In the genomic region with DNA sequence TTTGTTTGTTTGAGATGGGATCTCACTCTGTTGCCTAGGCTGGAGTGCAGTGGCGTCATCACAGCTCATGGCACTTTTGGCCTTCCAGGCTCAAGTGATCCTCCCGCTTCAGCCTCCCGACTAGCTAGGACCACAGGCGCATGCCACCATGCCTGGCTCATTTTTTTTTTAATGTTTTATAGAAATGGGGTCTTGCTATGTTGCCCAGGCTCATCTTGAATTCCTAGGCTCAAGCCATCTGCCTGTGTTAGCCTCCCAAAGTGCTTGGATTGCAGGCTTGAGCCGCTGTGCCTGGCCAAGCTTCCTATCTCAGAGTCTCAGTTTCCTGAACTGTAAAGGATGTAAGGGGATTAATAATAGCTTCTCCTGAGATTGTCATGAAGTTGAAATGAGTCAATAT, we compare ENCODE assay signal across 22 cellular contexts. TPM values are rescaled to one million over a fixed set of nuclear protein-coding genes. Genes with fewer than 3 reads are reported as not detected.
A peak's percentile ranks its signal among the peaks of the same experiment; 100 is the strongest.
DNase-seq lines count a peak whose midpoint lies in the region; ATAC-seq and TF ChIP-seq lines count a peak whose summit lies in the region.
"Had no signal": no experiment of that assay in that cellular context is flagged by ENCODE, and none has a peak within 500 bp of the region (broad histone marks: within the 10 kb centered on the region; RNA-seq: fewer than 3 reads in every experiment).

No MANE protein-coding gene starts in this region.

- H3K27ac ChIP-seq in BLaER1 (no peak overlapping the region), breast epithelium (no peak overlapping the region)
- H3K27ac ChIP-seq in CD4-positive, alpha-beta T cell (ENCODE audit: low read depth, low read length) = no peak overlapping the region
- H3K27ac ChIP-seq: RWPE1 had no signal

- peak overlapping the region; percentile 76 for H3K4me2 ChIP-seq in BLaER1

- H3K4me1 ChIP-seq in BLaER1 (peaks cover 64% of the 10 kb centered on the region), breast epithelium (no peaks in the 10 kb centered on the region)

- H3K4me3 Mint-ChIP-seq in CD4-positive, alpha-beta T cell = no peak overlapping the region
- H3K4me3 Mint-ChIP-seq in WTC11 (no peak overlapping the region), endothelial cell (ENCODE audit: unreplicated experiment) (peak overlapping the region; percentile 21)
- H3K4me3 Mint-ChIP-seq: IgD-negative memory B cell had no signal

- peaks cover 100% of the 10 kb centered on the region for H4K20me1 ChIP-seq in BLaER1

- DNase-seq in CD4-positive, alpha-beta T cell = no peak
- DNase-seq in WTC11 (ENCODE audit: low spot score) = no peak
- no peak for DNase-seq in endothelial cell (ENCODE audit: low spot score)
- DNase-seq in stimulated activated CD4-positive, alpha-beta T cell treated with anti-CD3 and anti-CD28 coated beads, Interleukin-1b, Interleukin-23, amount 100 ng/mL, for 48 hours = no peak
- DNase-seq in breast epithelium (ENCODE audit: low spot score in 2 of 2) = no peak
- DNase-seq in GOT3 (lab: John Stamatoyannopoulos, UW) = no peak
- DNase-seq in HT-29 (ENCODE audit: low spot score) = no peak
- DNase-seq: C1 segment of cervical spinal cord, DMS153, DND-41, H7, NCI-H1048, NCI-H1417, NCI-H1694 treated with DMSO at 0.1 percent for 48 hours, NCI-H2081, NCI-H2227 treated with DMSO at 0.1 percent for 48 hours, NCI-H69, SHP77 had no signal

- peaks cover 61% of the 10 kb centered on the region for H3K4me1 Mint-ChIP-seq in CD4-positive, alpha-beta T cell (ENCODE audit: low read depth)
- H3K4me1 Mint-ChIP-seq in WTC11 (peaks cover 33% of the 10 kb centered on the region), endothelial cell (ENCODE audit: unreplicated experiment) (peaks cover 2% of the 10 kb centered on the region)

- peak overlapping the region; percentile 52 for H3K27ac Mint-ChIP-seq in CD4-positive, alpha-beta T cell
- H3K27ac Mint-ChIP-seq in WTC11 (no peak overlapping the region), endothelial cell (ENCODE audit: unreplicated experiment) (no peak overlapping the region)
- H3K27ac Mint-ChIP-seq: IgD-negative memory B cell had no signal

- H3K9me3 ChIP-seq in BLaER1 (no peaks in the 10 kb centered on the region), breast epithelium (no peaks in the 10 kb centered on the region)
- H3K9me3 ChIP-seq in CD4-positive, alpha-beta T cell (ENCODE audit: control insufficient read depth, low read length) = no peaks in the 10 kb centered on the region

- intact Hi-C loops in CD4-positive, alpha-beta T cell (cut with DNase I, micrococcal nuclease) = no loop called here
- intact Hi-C loops in breast epithelium (cut with DNase I; ENCODE audit: low total_unique reads) = no loop called here

- TF ChIP-seq CTCF in CD4-positive, alpha-beta T cell (IDR thresholded peaks at IDR 0.05) = no peak
- TF ChIP-seq CTCF in WTC11 (IDR thresholded peaks at IDR 0.05) (no peak), endothelial cell (IDR thresholded peaks at IDR 0.05; ENCODE audit: unreplicated experiment) (no peak), breast epithelium (IDR thresholded peaks at IDR 0.05) (no peak)

- H3K4me3 ChIP-seq in BLaER1 (no peak overlapping the region), breast epithelium (no peak overlapping the region)

- no peaks in the 10 kb centered on the region for H3K9me3 Mint-ChIP-seq in CD4-positive, alpha-beta T cell
- H3K9me3 Mint-ChIP-seq in WTC11 (no peaks in the 10 kb centered on the region), endothelial cell (ENCODE audit: unreplicated experiment) (no peaks in the 10 kb centered on the region)
- H3K9me3 Mint-ChIP-seq: IgD-negative memory B cell had no signal

- no peak for TF ChIP-seq POLR2A in breast epithelium (IDR thresholded peaks at IDR 0.05)

- H3K9ac ChIP-seq in BLaER1 = no peak overlapping the region

- no peak for ATAC-seq in CD4-positive, alpha-beta T cell (ENCODE audit: poor library complexity)
- no peak for ATAC-seq in WTC11
- ATAC-seq: Panc1 had no signal

- H3K27me3 ChIP-seq in BLaER1 = no peaks in the 10 kb centered on the region
- no peaks in the 10 kb centered on the region for H3K27me3 ChIP-seq in CD4-positive, alpha-beta T cell (ENCODE audit: control insufficient read depth, insufficient read depth, low read length)
- H3K27me3 ChIP-seq in breast epithelium = no peaks in the 10 kb centered on the region

- H3K36me3 ChIP-seq in BLaER1 (peaks cover 85% of the 10 kb centered on the region), breast epithelium (no peaks in the 10 kb centered on the region)

- H3K36me3 Mint-ChIP-seq in CD4-positive, alpha-beta T cell (ENCODE audit: low read depth) = peaks cover 47% of the 10 kb centered on the region
- H3K36me3 Mint-ChIP-seq in WTC11 (peaks cover 23% of the 10 kb centered on the region), endothelial cell (ENCODE audit: low read depth, unreplicated experiment) (peaks cover 3% of the 10 kb centered on the region)
- H3K36me3 Mint-ChIP-seq: IgD-negative memory B cell had no signal

- CTCF ChIA-PET in CD4-positive, alpha-beta T cell (lab: Charles Lee) = interaction anchor here (0.8 to 1.2 kb wide), 2 partner anchors 17 to 23 kb away, joined by 3 read pairs; no protein-coding TSS in a partner anchor
- CTCF ChIA-PET in WTC11 (lab: Charles Lee) = interaction anchor here (1.0 to 3.0 kb wide), 3 partner anchors 13 to 22 kb away, joined by 3 to 12 read pairs (median 7); no protein-coding TSS in a partner anchor

- POLR2A ChIA-PET in CD4-positive, alpha-beta T cell (lab: Charles Lee) = interaction anchor here (0.9 to 7.4 kb wide), 3 partner anchors 8 to 13 kb away, joined by 3 to 50 read pairs (median 6); a partner anchor contains a TSS
- POLR2A ChIA-PET in WTC11 (lab: Charles Lee) = no interaction called here

- no peaks in the 10 kb centered on the region for H3K27me3 Mint-ChIP-seq in CD4-positive, alpha-beta T cell
- H3K27me3 Mint-ChIP-seq in WTC11 (ENCODE audit: low read depth) (no peaks in the 10 kb centered on the region), endothelial cell (ENCODE audit: unreplicated experiment) (peaks cover 9% of the 10 kb centered on the region)

TF ChIP-seq in WTC11, 78 proteins besides CTCF, POLR2A, EP300 and RAD21:
- TF ChIP-seq GTF2I (CRISPR knock-in tag; conservative IDR thresholded peaks at IDR 0.05) (no peak), OVOL2 (CRISPR knock-in tag; IDR thresholded peaks at IDR 0.05; ENCODE audit: borderline replicate concordance) (no peak), ZNF219 (CRISPR knock-in tag; IDR thresholded peaks at IDR 0.05; ENCODE audit: borderline replicate concordance) (no peak), ZNF121 (CRISPR knock-in tag; IDR thresholded peaks at IDR 0.05) (peak; percentile 79)
- TF ChIP-seq, protein P1, sequence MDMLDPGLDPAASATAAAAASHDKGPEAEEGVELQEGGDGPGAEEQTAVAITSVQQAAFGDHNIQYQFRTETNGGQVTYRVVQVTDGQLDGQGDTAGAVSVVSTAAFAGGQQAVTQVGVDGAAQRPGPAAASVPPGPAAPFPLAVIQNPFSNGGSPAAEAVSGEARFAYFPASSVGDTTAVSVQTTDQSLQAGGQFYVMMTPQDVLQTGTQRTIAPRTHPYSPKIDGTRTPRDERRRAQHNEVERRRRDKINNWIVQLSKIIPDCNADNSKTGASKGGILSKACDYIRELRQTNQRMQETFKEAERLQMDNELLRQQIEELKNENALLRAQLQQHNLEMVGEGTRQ (CRISPR knock-in tag; IDR thresholded peaks at IDR 0.05) = no peak
- TF ChIP-seq, protein P2, sequence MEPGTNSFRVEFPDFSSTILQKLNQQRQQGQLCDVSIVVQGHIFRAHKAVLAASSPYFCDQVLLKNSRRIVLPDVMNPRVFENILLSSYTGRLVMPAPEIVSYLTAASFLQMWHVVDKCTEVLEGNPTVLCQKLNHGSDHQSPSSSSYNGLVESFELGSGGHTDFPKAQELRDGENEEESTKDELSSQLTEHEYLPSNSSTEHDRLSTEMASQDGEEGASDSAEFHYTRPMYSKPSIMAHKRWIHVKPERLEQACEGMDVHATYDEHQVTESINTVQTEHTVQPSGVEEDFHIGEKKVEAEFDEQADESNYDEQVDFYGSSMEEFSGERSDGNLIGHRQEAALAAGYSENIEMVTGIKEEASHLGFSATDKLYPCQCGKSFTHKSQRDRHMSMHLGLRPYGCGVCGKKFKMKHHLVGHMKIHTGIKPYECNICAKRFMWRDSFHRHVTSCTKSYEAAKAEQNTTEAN (CRISPR knock-in tag; IDR thresholded peaks at IDR 0.05) = no peak

RNA-seq across cellular contexts. Expression of a gene that starts 8.0 kb away (rescaled TPM):
- total RNA-seq in CD4-positive, alpha-beta T cell = 10 to 100 TPM; 13.0 to 13.5 TPM
- 79.4 to 85.7 TPM (median 82.6 TPM) in 3 replicates for total RNA-seq in WTC11 (2021)
- 22.9 TPM for total RNA-seq in endothelial cell (ENCODE audit: unreplicated experiment)
- total RNA-seq in breast epithelium = 1 to 10 TPM in 2 of 3 donors, under 1 TPM in 1; 0.16 to 1.5 (median 1.3) TPM
- 0.42 and 1.1 TPM in 2 replicates for total RNA-seq in HT-29 (2014; rRNA removed; shearing (Covaris generic))
